ENCODE assay signal across 2 cellular contexts in the genomic region with DNA sequence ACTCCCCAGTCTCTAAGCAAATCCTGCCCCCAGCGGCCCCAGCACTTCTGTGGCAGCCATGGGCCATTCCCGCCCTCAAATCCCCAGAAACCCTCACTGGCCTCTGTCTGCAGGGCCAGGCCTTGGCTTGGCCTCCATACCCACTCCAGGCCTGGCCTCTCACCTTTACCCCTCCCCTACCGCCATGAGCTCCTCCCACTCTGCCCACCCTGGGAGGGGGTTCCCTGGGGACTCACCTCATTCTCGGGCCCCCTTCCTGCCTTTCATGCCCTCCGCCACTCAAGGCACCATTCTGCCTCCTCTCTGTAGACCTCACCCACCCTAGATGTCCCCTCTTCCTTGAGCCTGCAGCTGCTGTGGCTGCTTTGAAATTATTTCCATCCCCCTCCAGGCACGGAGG.
TF ChIP-seq lines count a peak whose summit lies in the region.

No MANE protein-coding gene starts in this region.

TF ChIP-seq in K562, 482 proteins besides CTCF, POLR2A, EP300 and RAD21:
- TF ChIP-seq, protein P1, sequence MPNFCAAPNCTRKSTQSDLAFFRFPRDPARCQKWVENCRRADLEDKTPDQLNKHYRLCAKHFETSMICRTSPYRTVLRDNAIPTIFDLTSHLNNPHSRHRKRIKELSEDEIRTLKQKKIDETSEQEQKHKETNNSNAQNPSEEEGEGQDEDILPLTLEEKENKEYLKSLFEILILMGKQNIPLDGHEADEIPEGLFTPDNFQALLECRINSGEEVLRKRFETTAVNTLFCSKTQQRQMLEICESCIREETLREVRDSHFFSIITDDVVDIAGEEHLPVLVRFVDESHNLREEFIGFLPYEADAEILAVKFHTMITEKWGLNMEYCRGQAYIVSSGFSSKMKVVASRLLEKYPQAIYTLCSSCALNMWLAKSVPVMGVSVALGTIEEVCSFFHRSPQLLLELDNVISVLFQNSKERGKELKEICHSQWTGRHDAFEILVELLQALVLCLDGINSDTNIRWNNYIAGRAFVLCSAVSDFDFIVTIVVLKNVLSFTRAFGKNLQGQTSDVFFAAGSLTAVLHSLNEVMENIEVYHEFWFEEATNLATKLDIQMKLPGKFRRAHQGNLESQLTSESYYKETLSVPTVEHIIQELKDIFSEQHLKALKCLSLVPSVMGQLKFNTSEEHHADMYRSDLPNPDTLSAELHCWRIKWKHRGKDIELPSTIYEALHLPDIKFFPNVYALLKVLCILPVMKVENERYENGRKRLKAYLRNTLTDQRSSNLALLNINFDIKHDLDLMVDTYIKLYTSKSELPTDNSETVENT (CRISPR knock-in tag; IDR thresholded peaks at IDR 0.05) = 0 out of 2 replicates have a peak, but pooled peaks have one; percentile 9
- TF ChIP-seq, protein P2, sequence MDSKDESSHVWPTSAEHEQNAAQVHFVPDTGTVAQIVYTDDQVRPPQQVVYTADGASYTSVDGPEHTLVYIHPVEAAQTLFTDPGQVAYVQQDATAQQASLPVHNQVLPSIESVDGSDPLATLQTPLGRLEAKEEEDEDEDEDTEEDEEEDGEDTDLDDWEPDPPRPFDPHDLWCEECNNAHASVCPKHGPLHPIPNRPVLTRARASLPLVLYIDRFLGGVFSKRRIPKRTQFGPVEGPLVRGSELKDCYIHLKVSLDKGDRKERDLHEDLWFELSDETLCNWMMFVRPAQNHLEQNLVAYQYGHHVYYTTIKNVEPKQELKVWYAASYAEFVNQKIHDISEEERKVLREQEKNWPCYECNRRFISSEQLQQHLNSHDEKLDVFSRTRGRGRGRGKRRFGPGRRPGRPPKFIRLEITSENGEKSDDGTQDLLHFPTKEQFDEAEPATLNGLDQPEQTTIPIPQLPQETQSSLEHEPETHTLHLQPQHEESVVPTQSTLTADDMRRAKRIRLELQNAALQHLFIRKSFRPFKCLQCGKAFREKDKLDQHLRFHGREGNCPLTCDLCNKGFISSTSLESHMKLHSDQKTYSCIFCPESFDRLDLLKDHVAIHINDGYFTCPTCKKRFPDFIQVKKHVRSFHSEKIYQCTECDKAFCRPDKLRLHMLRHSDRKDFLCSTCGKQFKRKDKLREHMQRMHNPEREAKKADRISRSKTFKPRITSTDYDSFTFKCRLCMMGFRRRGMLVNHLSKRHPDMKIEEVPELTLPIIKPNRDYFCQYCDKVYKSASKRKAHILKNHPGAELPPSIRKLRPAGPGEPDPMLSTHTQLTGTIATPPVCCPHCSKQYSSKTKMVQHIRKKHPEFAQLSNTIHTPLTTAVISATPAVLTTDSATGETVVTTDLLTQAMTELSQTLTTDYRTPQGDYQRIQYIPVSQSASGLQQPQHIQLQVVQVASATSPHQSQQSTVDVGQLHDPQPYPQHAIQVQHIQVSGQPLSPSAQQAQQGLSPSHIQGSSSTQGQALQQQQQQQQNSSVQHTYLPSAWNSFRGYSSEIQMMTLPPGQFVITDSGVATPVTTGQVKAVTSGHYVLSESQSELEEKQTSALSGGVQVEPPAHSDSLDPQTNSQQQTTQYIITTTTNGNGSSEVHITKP (IDR thresholded peaks at IDR 0.05; ENCODE audit: partially characterized antibody) = peak; percentile 53
- TF ChIP-seq, protein P3, sequence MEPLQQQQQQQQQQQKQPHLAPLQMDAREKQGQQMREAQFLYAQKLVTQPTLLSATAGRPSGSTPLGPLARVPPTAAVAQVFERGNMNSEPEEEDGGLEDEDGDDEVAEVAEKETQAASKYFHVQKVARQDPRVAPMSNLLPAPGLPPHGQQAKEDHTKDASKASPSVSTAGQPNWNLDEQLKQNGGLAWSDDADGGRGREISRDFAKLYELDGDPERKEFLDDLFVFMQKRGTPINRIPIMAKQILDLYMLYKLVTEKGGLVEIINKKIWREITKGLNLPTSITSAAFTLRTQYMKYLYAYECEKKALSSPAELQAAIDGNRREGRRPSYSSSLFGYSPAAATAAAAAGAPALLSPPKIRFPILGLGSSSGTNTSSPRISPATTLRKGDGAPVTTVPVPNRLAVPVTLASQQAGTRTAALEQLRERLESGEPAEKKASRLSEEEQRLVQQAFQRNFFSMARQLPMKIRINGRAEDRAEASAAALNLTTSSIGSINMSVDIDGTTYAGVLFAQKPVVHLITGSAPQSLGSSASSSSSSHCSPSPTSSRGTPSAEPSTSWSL (CRISPR knock-in tag; IDR thresholded peaks at IDR 0.05; ENCODE audit: borderline replicate concordance) = no peak
- no peak for TF ChIP-seq SP1 (CRISPR knock-in tag; IDR thresholded peaks at IDR 0.05)

TF ChIP-seq in GM12891, 5 proteins besides CTCF, POLR2A, EP300 and RAD21:
- no peak for TF ChIP-seq POU2F2 (IDR thresholded peaks at IDR 0.05; ENCODE audit: low read depth, low read length)
- no peak for TF ChIP-seq PAX5 (IDR thresholded peaks at IDR 0.05; ENCODE audit: insufficient read depth, low read length, severe bottlenecking)
